Comparison of ENCODE assay signal across 9 cellular contexts in genomic region chr11:34654491-34655334, GRCh38. TPM values are rescaled to one million over a fixed set of nuclear protein-coding genes. Genes with fewer than 3 reads are reported as not detected.
DNase-seq lines count a peak whose midpoint lies in the region; ATAC-seq and TF ChIP-seq lines count a peak whose summit lies in the region.
"Had no signal": no experiment of that assay in that cellular context is flagged by ENCODE, and none has a peak within 500 bp of the region (broad histone marks: within the 10 kb centered on the region; RNA-seq: fewer than 3 reads in every experiment).

No MANE protein-coding gene starts in this region.

- TF ChIP-seq CTCF in H9 (conservative IDR thresholded peaks at IDR 0.05) (no peak), OCI-LY3 (IDR thresholded peaks at IDR 0.05; ENCODE audit: low read depth, low read length) (no peak), gastroesophageal sphincter (IDR thresholded peaks at IDR 0.05) (no peak)
- no peak for TF ChIP-seq CTCF in CD4-positive, alpha-beta T cell (IDR thresholded peaks at IDR 0.05)

- H3K9me3 ChIP-seq in H9 (ENCODE audit: control insufficient read depth, low read depth, low read length) (no peaks in the 10 kb centered on the region), OCI-LY3 (ENCODE audit: insufficient read depth, low read length) (no peaks in the 10 kb centered on the region), gastroesophageal sphincter (no peaks in the 10 kb centered on the region), skeletal muscle satellite cell (replicated peaks; ENCODE audit: low read length) (no peaks in the 10 kb centered on the region), T-helper 17 cell (ENCODE audit: control insufficient read depth, low read length, poor library complexity, severe bottlenecking) (no peaks in the 10 kb centered on the region)
- H3K9me3 ChIP-seq in CD4-positive, alpha-beta T cell (ENCODE audit: control insufficient read depth, low read length) = no peaks in the 10 kb centered on the region
- H3K9me3 ChIP-seq: thoracic aorta had no signal

- no peak overlapping the region for H3K23ac ChIP-seq in H9 (ENCODE audit: insufficient read length, low read depth, low read length)

- H2BK12ac ChIP-seq in H9 (ENCODE audit: insufficient read length, low read depth, low read length) = no peak overlapping the region

- H3K4me1 Mint-ChIP-seq in H9 = peaks cover 53 to 58% of the 10 kb centered on the region in 2 experiments
- peaks cover 22% of the 10 kb centered on the region for H3K4me1 Mint-ChIP-seq in T-helper 17 cell
- H3K4me1 Mint-ChIP-seq in CD4-positive, alpha-beta T cell (ENCODE audit: low read depth) = peaks cover 21% of the 10 kb centered on the region

- no peak overlapping the region for H3K4me2 ChIP-seq in H9 (ENCODE audit: insufficient read depth, insufficient read length, low read length)
- peak overlapping the region; percentile 95 for H3K4me2 ChIP-seq in OCI-LY3 (ENCODE audit: low read length)
- H3K4me2 ChIP-seq in skeletal muscle satellite cell (ENCODE audit: low read length) = peak overlapping the region; percentile 13

- no peaks in the 10 kb centered on the region for H3K36me3 ChIP-seq in OCI-LY3 (replicated peaks; ENCODE audit: low read depth, low read length)
- H3K36me3 ChIP-seq in gastroesophageal sphincter = no peaks in the 10 kb centered on the region
- H3K36me3 ChIP-seq in skeletal muscle satellite cell (ENCODE audit: insufficient read depth, low read length) = no peaks in the 10 kb centered on the region
- H3K36me3 ChIP-seq: thoracic aorta had no signal

- peak; percentile 57 for ATAC-seq in gastroesophageal sphincter
- no peak for ATAC-seq in T-helper 17 cell
- ATAC-seq in CD4-positive, alpha-beta T cell (ENCODE audit: poor library complexity) = no peak

- H2AFZ ChIP-seq in H9 (ENCODE audit: low read length) = no peak overlapping the region
- peak overlapping the region; percentile 80 for H2AFZ ChIP-seq in OCI-LY3 (ENCODE audit: low read depth, low read length)

- no peak overlapping the region for H3K4ac ChIP-seq in H9 (ENCODE audit: low read depth, low read length)

- H3K4me1 ChIP-seq in H9 (ENCODE audit: insufficient read depth, low read length) = peaks cover 7% of the 10 kb centered on the region
- peaks cover 54% of the 10 kb centered on the region for H3K4me1 ChIP-seq in OCI-LY3 (ENCODE audit: low read length)
- H3K4me1 ChIP-seq in gastroesophageal sphincter = no peaks in the 10 kb centered on the region
- H3K4me1 ChIP-seq in skeletal muscle satellite cell (ENCODE audit: control insufficient read depth, insufficient read depth, low read length) = peaks cover 28% of the 10 kb centered on the region

- peak overlapping the region in 2 of 3 experiments; percentile 31 to 82; a peak in 2 of 7 replicates for H3K27ac Mint-ChIP-seq in H9
- no peak overlapping the region for H3K27ac Mint-ChIP-seq in T-helper 17 cell
- no peak overlapping the region for H3K27ac Mint-ChIP-seq in CD4-positive, alpha-beta T cell

- H2BK15ac ChIP-seq in H9 (ENCODE audit: low read depth, low read length) = no peak overlapping the region

- H2BK120ac ChIP-seq in H9 (ENCODE audit: low read depth, low read length, poor library complexity, severe bottlenecking) = no peak overlapping the region

- H2BK20ac ChIP-seq in H9 (ENCODE audit: low read depth, low read length, poor library complexity, severe bottlenecking) = no peak overlapping the region

- WGBS in H9 (ENCODE audit: extremely low coverage, insufficient read length, low lambda C conversion rate) = no CpG with 5 or more reads among the region's 9 CpGs
- WGBS in gastroesophageal sphincter (ENCODE audit: low coverage in 1 of 2), 2 donors = 36 to 50% methylated on average over 8 to 9 of the region's 9 CpGs

- H3K9ac ChIP-seq in H9 (ENCODE audit: extremely low read depth, insufficient read length, low read length) (no peak overlapping the region), OCI-LY3 (ENCODE audit: low read length) (peak overlapping the region; percentile 64), skeletal muscle satellite cell (ENCODE audit: low read depth, low read length) (peak overlapping the region; percentile 43)

- intact Hi-C loops in CD4-positive, alpha-beta T cell (cut with DNase I, micrococcal nuclease) = no loop called here

- H4K20me1 ChIP-seq in H9 (ENCODE audit: control insufficient read depth, insufficient read depth, insufficient read length) (no peaks in the 10 kb centered on the region), OCI-LY3 (ENCODE audit: insufficient read depth, low read length) (no peaks in the 10 kb centered on the region)

- CTCF ChIA-PET in CD4-positive, alpha-beta T cell (lab: Charles Lee) = no interaction called here

- H3K27me3 Mint-ChIP-seq in H9 (ENCODE audit: low read depth) (peaks cover 1% of the 10 kb centered on the region; the same call in 1 of the 2 replicates), T-helper 17 cell (peaks cover 23% of the 10 kb centered on the region)
- peaks cover 41% of the 10 kb centered on the region for H3K27me3 Mint-ChIP-seq in CD4-positive, alpha-beta T cell

- H3K56ac ChIP-seq in H9 (ENCODE audit: insufficient read length, low read depth, low read length) = no peak overlapping the region

- H4K91ac ChIP-seq in H9 (ENCODE audit: insufficient read length, low read depth, low read length) = no peak overlapping the region

- no peaks in the 10 kb centered on the region for H3K27me3 ChIP-seq in H9 (ENCODE audit: insufficient read depth, low read length)
- no peaks in the 10 kb centered on the region for H3K27me3 ChIP-seq in OCI-LY3 (ENCODE audit: low read depth, low read length)
- peaks cover 8% of the 10 kb centered on the region for H3K27me3 ChIP-seq in gastroesophageal sphincter
- no peaks in the 10 kb centered on the region for H3K27me3 ChIP-seq in skeletal muscle satellite cell (ENCODE audit: control insufficient read depth, insufficient read depth, low read length)
- peaks cover 11% of the 10 kb centered on the region for H3K27me3 ChIP-seq in CD4-positive, alpha-beta T cell (ENCODE audit: control insufficient read depth, insufficient read depth, low read length)

- no peak overlapping the region for H3K14ac ChIP-seq in H9 (ENCODE audit: insufficient read depth, low read length)

- TF ChIP-seq EP300 in gastroesophageal sphincter (IDR thresholded peaks at IDR 0.05) = no peak

- no peak for TF ChIP-seq POLR2A in gastroesophageal sphincter (IDR thresholded peaks at IDR 0.05)

- no peak overlapping the region for H3K27ac ChIP-seq in H9 (ENCODE audit: insufficient read length, low read depth, low read length)
- H3K27ac ChIP-seq in OCI-LY3 (ENCODE audit: low read length) = peak overlapping the region; percentile 97
- no peak overlapping the region for H3K27ac ChIP-seq in gastroesophageal sphincter
- H3K27ac ChIP-seq in CD4-positive, alpha-beta T cell (ENCODE audit: low read depth, low read length) = no peak overlapping the region
- H3K27ac ChIP-seq: thoracic aorta had no signal

- H3K23me2 ChIP-seq in H9 (ENCODE audit: insufficient read length, low read depth, low read length, poor library complexity, severe bottlenecking) = no peaks in the 10 kb centered on the region

- H2BK5ac ChIP-seq in H9 (ENCODE audit: insufficient read length, low read length) = no peak overlapping the region

- no peaks in the 10 kb centered on the region for H3K9me3 Mint-ChIP-seq in H9
- no peaks in the 10 kb centered on the region for H3K9me3 Mint-ChIP-seq in CD4-positive, alpha-beta T cell

- DNase-seq in H9 = peak; percentile 51
- DNase-seq in cerebellar cortex (ENCODE audit: low spot score) = no peak
- DNase-seq in T-helper 17 cell = no peak
- DNase-seq in NAMALWA (ENCODE audit: low spot score) = no peak
- no peak for DNase-seq in CD4-positive, alpha-beta T cell

- H2AK5ac ChIP-seq in H9 (ENCODE audit: insufficient read length, low read length) = no peak overlapping the region

- no peaks in the 10 kb centered on the region for H3K79me2 ChIP-seq in H9 (ENCODE audit: insufficient read depth, low read length)
- H3K79me2 ChIP-seq in OCI-LY3 (ENCODE audit: low read length) = no peaks in the 10 kb centered on the region

- H3T11ph ChIP-seq in H9 (ENCODE audit: low read length) = no peak overlapping the region

- no peaks in the 10 kb centered on the region; a peak in 1 of 7 replicates for H3K36me3 Mint-ChIP-seq in H9 (ENCODE audit: insufficient read depth in 1 of 3, low read depth in 3 of 3)
- peaks cover 2% of the 10 kb centered on the region for H3K36me3 Mint-ChIP-seq in T-helper 17 cell (ENCODE audit: low read depth)
- H3K36me3 Mint-ChIP-seq in CD4-positive, alpha-beta T cell (ENCODE audit: low read depth) = no peaks in the 10 kb centered on the region

- no peak overlapping the region for H4K8ac ChIP-seq in H9 (replicated peaks; ENCODE audit: insufficient read length, low read depth, low read length)

- H3K4me3 Mint-ChIP-seq in H9 (no peak overlapping the region), T-helper 17 cell (no peak overlapping the region)
- H3K4me3 Mint-ChIP-seq in CD4-positive, alpha-beta T cell = no peak overlapping the region

- H3K4me3 ChIP-seq in OCI-LY3 (ENCODE audit: low read length) (peak overlapping the region; percentile 69), gastroesophageal sphincter (no peak overlapping the region), skeletal muscle satellite cell (ENCODE audit: low read length) (no peak overlapping the region)
- H3K4me3 ChIP-seq: thoracic aorta had no signal

- no peak overlapping the region for H3K18ac ChIP-seq in H9 (ENCODE audit: insufficient read length, low read depth, low read length)

- H3K79me1 ChIP-seq in H9 (ENCODE audit: insufficient read depth, low read depth, low read length, poor library complexity, severe bottlenecking) = no peaks in the 10 kb centered on the region

- POLR2A ChIA-PET in CD4-positive, alpha-beta T cell (lab: Charles Lee) = no interaction called here

- no peak overlapping the region for H4K5ac ChIP-seq in H9 (ENCODE audit: insufficient read length, low read depth, low read length)

RNA-seq across cellular contexts. Expression of gene EHF, which starts 33.8 kb away (rescaled TPM):
- total RNA-seq in H9 (2021) = not detected in 2 replicates
- total RNA-seq in gastroesophageal sphincter = 10 to 100 TPM in 1 of 4 donors, 1 to 10 TPM in 1, under 1 TPM in 2; 0.13 to 30.0 (median 1.0) TPM
- not detected in 2 replicates for total RNA-seq in skeletal muscle satellite cell (2012; rRNA removed)
- total RNA-seq in T-helper 17 cell = under 1 TPM; 0.34 to 0.65 TPM
- total RNA-seq in CD4-positive, alpha-beta T cell = not detected

Comparison
In these comparisons a context has a peak if more than half of its experiments do, and no peak if none do; other contexts are left out.
1. H3K27ac Mint-ChIP-seq: peak in H9 (2 of 3); none in T-helper 17 cell (single experiment) and CD4-positive, alpha-beta T cell (single experiment).